In genomic region chr2:184596819-184597411, GRCh38 we compare ENCODE assay signal across 8 cellular contexts. TPM values are rescaled to one million over a fixed set of nuclear protein-coding genes. Genes with fewer than 3 reads are reported as not detected.
DNase-seq lines count a peak whose midpoint lies in the region; ATAC-seq and TF ChIP-seq lines count a peak whose summit lies in the region.

No MANE protein-coding gene starts in this region.

- H3K4me1 Mint-ChIP-seq in HFFc6 (ENCODE audit: low read depth) = peaks cover 21% of the 10 kb centered on the region
- no peaks in the 10 kb centered on the region for H3K4me1 Mint-ChIP-seq in Caco-2 (ENCODE audit: low read depth, unreplicated experiment)

- CTCF ChIA-PET in Caco-2 (lab: Charles Lee) = no interaction called here

- intact Hi-C loops in Caco-2 (cut with micrococcal nuclease; ENCODE audit: unreplicated experiment) = no loop called here

- H3K27me3 Mint-ChIP-seq in HFFc6 (ENCODE audit: insufficient read depth) (peaks cover 7% of the 10 kb centered on the region; the same call in 1 of the 2 replicates), Caco-2 (ENCODE audit: insufficient read depth, unreplicated experiment) (no peaks in the 10 kb centered on the region)

- H3K4me3 Mint-ChIP-seq in HFFc6 (peak overlapping the region; percentile 84), Caco-2 (ENCODE audit: unreplicated experiment) (no peak overlapping the region)

- POLR2A ChIA-PET in Caco-2 (lab: Charles Lee) = no interaction called here

- H3K36me3 Mint-ChIP-seq in HFFc6 (ENCODE audit: low read depth) (no peaks in the 10 kb centered on the region), Caco-2 (ENCODE audit: insufficient read depth, unreplicated experiment) (no peaks in the 10 kb centered on the region)

- no peaks in the 10 kb centered on the region for H3K9me3 ChIP-seq in SJCRH30 (replicated peaks)
- H3K9me3 ChIP-seq in Caco-2 = no peaks in the 10 kb centered on the region

- peak overlapping the region; percentile 58 for H3K27ac ChIP-seq in SJCRH30

- TF ChIP-seq CTCF in HFFc6 (IDR thresholded peaks at IDR 0.05) (no peak), fibroblast of villous mesenchyme (IDR thresholded peaks at IDR 0.05; ENCODE audit: insufficient read depth, low read depth, low read length) (no peak), Caco-2 (IDR thresholded peaks at IDR 0.05; ENCODE audit: insufficient read depth in 1 of 2, low read depth in 1 of 2, low read length in 1 of 2, severe bottlenecking in 1 of 2, unreplicated experiment in 1 of 2) (no peak)

- no peaks in the 10 kb centered on the region for H3K36me3 ChIP-seq in SJCRH30
- no peaks in the 10 kb centered on the region for H3K36me3 ChIP-seq in Caco-2 (ENCODE audit: control insufficient read depth, insufficient read depth, low read length)

- no peak for ATAC-seq in HG02798 (IDR thresholded peaks at IDR 0.05; ENCODE audit: poor library complexity, unreplicated experiment)

- H3K9me3 Mint-ChIP-seq in HFFc6 = no peaks in the 10 kb centered on the region
- no peaks in the 10 kb centered on the region for H3K9me3 Mint-ChIP-seq in Caco-2 (ENCODE audit: unreplicated experiment)

- DNase-seq in DMS53 (lab: John Stamatoyannopoulos, UW) (peak; percentile 46), HFFc6 (peak; percentile 57), SJCRH30 (peak; percentile 11 to 58), fibroblast of villous mesenchyme (ENCODE audit: low read depth) (peak; percentile 58), renal cortical epithelial cell (ENCODE audit: low read depth) (peak; percentile 61), Caco-2 (no peak), SHP77 (lab: John Stamatoyannopoulos, UW) (no peak)

- peak overlapping the region; percentile 7; the same call in 1 of the 2 replicates for H3K27ac Mint-ChIP-seq in HFFc6
- no peak overlapping the region for H3K27ac Mint-ChIP-seq in Caco-2 (ENCODE audit: unreplicated experiment)

- no TSS peak for BruUV-seq in Caco-2 (replicated peaks; lab: Mats Ljungman, UMichigan)

- H3K4me3 ChIP-seq in SJCRH30 (peak overlapping the region; percentile 82), fibroblast of villous mesenchyme (ENCODE audit: low read depth, low read length) (peak overlapping the region; percentile 59), Caco-2 (ENCODE audit: low read depth, low read length) (no peak overlapping the region)

- peaks cover 1% of the 10 kb centered on the region; the same call in 1 of the 2 replicates for H3K4me1 ChIP-seq in SJCRH30
- H3K4me1 ChIP-seq in Caco-2 = no peaks in the 10 kb centered on the region

- H3K27me3 ChIP-seq in SJCRH30 (no peaks in the 10 kb centered on the region), Caco-2 (replicated peaks; ENCODE audit: control insufficient read depth, insufficient read depth, low read length) (no peaks in the 10 kb centered on the region)

RNA-seq across cellular contexts. Expression of gene ZNF804A, which starts 1.4 kb away (rescaled TPM):
- total RNA-seq in HFFc6 (2021; fragmentation: NEBNext Ultra II Directional; extraction: Animal tissue kit (Norgen Biotek cat#: 25700)) = under 1 TPM in 5 of 6 experiments, not detected in 1; 0.03 to 0.13 (median 0.05) TPM
- 16.8 and 19.2 TPM in 2 replicates for total RNA-seq in SJCRH30 (2014; rRNA removed; shearing (Covaris generic))
- total RNA-seq in fibroblast of villous mesenchyme (5.8 and 10.8 TPM in 2 replicates), renal cortical epithelial cell (0.10 TPM in 1 of 2 replicates, not detected in the other), Caco-2 (2022) (not detected in 2 replicates)

Comparison
In these comparisons a context has a peak if more than half of its experiments do, and no peak if none do; other contexts are left out.
1. DNase-seq: peak in DMS53 (single experiment), HFFc6 (single experiment), SJCRH30 (2 of 2), fibroblast of villous mesenchyme (single experiment) and renal cortical epithelial cell (single experiment); none in Caco-2 (0 of 2) and SHP77 (0 of 2).